Comparison of ENCODE assay signal across 8 cellular contexts in genomic region chr2:131154071-131154531, GRCh38. TPM values are rescaled to one million over a fixed set of nuclear protein-coding genes. Genes with fewer than 3 reads are reported as not detected.
DNase-seq lines count a peak whose midpoint lies in the region; ATAC-seq, FAIRE-seq and TF ChIP-seq lines count a peak whose summit lies in the region.

No MANE protein-coding gene starts in this region.

- no peak overlapping the region for H3K9ac ChIP-seq in endothelial cell of umbilical vein (replicated peaks; ENCODE audit: extremely low read depth, insufficient read depth, low read length)

- peaks cover 29% of the 10 kb centered on the region for H3K4me1 Mint-ChIP-seq in activated CD8-positive, alpha-beta memory T cell treated with anti-CD3 and anti-CD28 coated beads, Interleukin-2, amount 10 ng/mL, durations not matched to agents 7 days and 5 days
- peaks cover 7 to 26% (median 19%) of the 10 kb centered on the region in 4 donors for H3K4me1 Mint-ChIP-seq in naive thymus-derived CD8-positive, alpha-beta T cell

- FAIRE-seq in endothelial cell of umbilical vein (lab: Jason Lieb, UNC), result peak; percentile 89

- H3K9me1 ChIP-seq in endothelial cell of umbilical vein (replicated peaks; ENCODE audit: control insufficient read depth, extremely low read depth, insufficient read depth, low read length), result no peaks in the 10 kb centered on the region

- peak; percentile 86 for ATAC-seq in GM21360 (IDR thresholded peaks at IDR 0.05; ENCODE audit: unreplicated experiment)
- peak; percentile 92 for ATAC-seq in HG03571 (IDR thresholded peaks at IDR 0.05; ENCODE audit: unreplicated experiment)
- peak; percentile 92 for ATAC-seq in activated CD8-positive, alpha-beta memory T cell treated with anti-CD3 and anti-CD28 coated beads, Interleukin-2, amount 10 ng/mL, durations not matched to agents 7 days and 5 days
- peak; percentile 87 to 88 for ATAC-seq in naive thymus-derived CD8-positive, alpha-beta T cell

- H3K4me1 ChIP-seq in endothelial cell of umbilical vein (ENCODE audit: control insufficient read depth, extremely low read depth, insufficient read depth, low read length), result no peaks in the 10 kb centered on the region

- H4K20me1 ChIP-seq in endothelial cell of umbilical vein (replicated peaks; ENCODE audit: control insufficient read depth, extremely low read depth, insufficient read depth, low read length), result no peaks in the 10 kb centered on the region

- POLR2A ChIA-PET in endothelial cell of umbilical vein (lab: Charles Lee), result interaction anchor here (0.6 kb wide), 1 partner anchor 349 kb away, joined by 4 read pairs; no protein-coding TSS in a partner anchor
- POLR2A ChIA-PET in naive thymus-derived CD8-positive, alpha-beta T cell (lab: Charles Lee), result no interaction called here

- peak overlapping the region; percentile 2 for H3K27ac Mint-ChIP-seq in activated CD8-positive, alpha-beta memory T cell treated with anti-CD3 and anti-CD28 coated beads, Interleukin-2, amount 10 ng/mL, durations not matched to agents 7 days and 5 days
- H3K27ac Mint-ChIP-seq in naive thymus-derived CD8-positive, alpha-beta T cell, result peak overlapping the region in 5 of 10 donors; percentile 0 to 53 (median 31)

- CTCF ChIA-PET in activated CD8-positive, alpha-beta memory T cell treated with anti-CD3 and anti-CD28 coated beads, Interleukin-2, amount 10 ng/mL, durations not matched to agents 7 days and 5 days (lab: Charles Lee), result interaction anchor here (0.9 to 3.1 kb wide), 18 partner anchors 10 to 647 kb away, joined by 3 to 21 read pairs (median 4); partner anchors contain the start of gene MZT2A
- CTCF ChIA-PET in endothelial cell of umbilical vein (lab: Charles Lee), result interaction anchor here (0.7 to 3.8 kb wide), 13 partner anchors 10 to 668 kb away, joined by 3 to 51 read pairs (median 7); no protein-coding TSS in a partner anchor

- peak; percentile 29 for DNase-seq in DMS153 (lab: John Stamatoyannopoulos, UW)
- DNase-seq in NOMO-1 (lab: John Stamatoyannopoulos, UW; ENCODE audit: unreplicated experiment in 2 of 2), result peak; percentile 50 to 70
- DNase-seq in activated CD8-positive, alpha-beta memory T cell treated with anti-CD3 and anti-CD28 coated beads, Interleukin-2, amount 10 ng/mL, durations not matched to agents 7 days and 5 days, result peak; percentile 87
- DNase-seq in endothelial cell of umbilical vein (ENCODE audit: low read depth, low spot score), result peak; percentile 62
- DNase-seq in naive thymus-derived CD8-positive, alpha-beta T cell, result peak; percentile 38 to 79 (median 58)
- peak; percentile 86 for DNase-seq in stimulated activated naive CD4-positive, alpha-beta T cell treated with Interleukin-2 at 50 U/mL for 16 hours (lab: John Stamatoyannopoulos, UW)

- no TSS peak for BruUV-seq in endothelial cell of umbilical vein (replicated peaks; lab: Mats Ljungman, UMichigan)

- peaks cover 6% of the 10 kb centered on the region for H3K36me3 Mint-ChIP-seq in activated CD8-positive, alpha-beta memory T cell treated with anti-CD3 and anti-CD28 coated beads, Interleukin-2, amount 10 ng/mL, durations not matched to agents 7 days and 5 days
- peaks cover 0 to 20% (median 2%) of the 10 kb centered on the region in 3 donors for H3K36me3 Mint-ChIP-seq in naive thymus-derived CD8-positive, alpha-beta T cell

- H3K4me2 ChIP-seq in endothelial cell of umbilical vein (ENCODE audit: insufficient read depth, low read length), result no peak overlapping the region

- peak; percentile 79 to 84 for TF ChIP-seq CTCF in endothelial cell of umbilical vein (IDR thresholded peaks at IDR 0.05; ENCODE audit: extremely low read depth in 1 of 2, insufficient read depth in 1 of 2, low read depth in 1 of 2, low read length in 2 of 2)

- H2AFZ ChIP-seq in endothelial cell of umbilical vein (ENCODE audit: low read depth, low read length), result no peak overlapping the region

- no peaks in the 10 kb centered on the region for H3K9me3 Mint-ChIP-seq in activated CD8-positive, alpha-beta memory T cell treated with anti-CD3 and anti-CD28 coated beads, Interleukin-2, amount 10 ng/mL, durations not matched to agents 7 days and 5 days (ENCODE audit: low read depth)
- no peaks in the 10 kb centered on the region for H3K9me3 Mint-ChIP-seq in naive thymus-derived CD8-positive, alpha-beta T cell

- no peaks in the 10 kb centered on the region for H3K27me3 Mint-ChIP-seq in activated CD8-positive, alpha-beta memory T cell treated with anti-CD3 and anti-CD28 coated beads, Interleukin-2, amount 10 ng/mL, durations not matched to agents 7 days and 5 days
- no peaks in the 10 kb centered on the region for H3K27me3 Mint-ChIP-seq in naive thymus-derived CD8-positive, alpha-beta T cell

- TF ChIP-seq POLR2A in endothelial cell of umbilical vein (IDR thresholded peaks at IDR 0.05; ENCODE audit: low read depth, low read length), result no peak

- H3K79me2 ChIP-seq in endothelial cell of umbilical vein (ENCODE audit: control insufficient read depth, insufficient read depth, low read length), result no peaks in the 10 kb centered on the region

- H3K27me3 ChIP-seq in endothelial cell of umbilical vein (ENCODE audit: control insufficient read depth in 2 of 2, insufficient read depth in 2 of 2, low read length in 2 of 2), result peaks cover 0 to 2% of the 10 kb centered on the region in 2 experiments

- no peaks in the 10 kb centered on the region for H3K9me3 ChIP-seq in endothelial cell of umbilical vein (replicated peaks; ENCODE audit: control insufficient read depth, insufficient read depth, low read length)

- H3K4me3 ChIP-seq in endothelial cell of umbilical vein (replicated peaks in 1 of 3; ENCODE audit: insufficient read depth in 1 of 3, low read depth in 1 of 3, low read length in 3 of 3), result no peak overlapping the region

- dilution Hi-C loops in endothelial cell of umbilical vein (cut with MboI; ENCODE audit: extremely low pct_ligation_motif_present, low sequenced_read_pairs), result no loop called here

- intact Hi-C loops in endothelial cell of umbilical vein (cut with micrococcal nuclease), result loop anchor here (1.0 kb wide), 5 partner anchors 157 to 518 kb away; partner anchors contain the start of gene MZT2A

- no peak overlapping the region for H3K27ac ChIP-seq in endothelial cell of umbilical vein (ENCODE audit: insufficient read depth, low read depth, low read length)

- H3K4me3 Mint-ChIP-seq in activated CD8-positive, alpha-beta memory T cell treated with anti-CD3 and anti-CD28 coated beads, Interleukin-2, amount 10 ng/mL, durations not matched to agents 7 days and 5 days, result no peak overlapping the region
- peak overlapping the region in 1 of 10 donors; percentile 45 for H3K4me3 Mint-ChIP-seq in naive thymus-derived CD8-positive, alpha-beta T cell

- no peaks in the 10 kb centered on the region for H3K36me3 ChIP-seq in endothelial cell of umbilical vein (ENCODE audit: control insufficient read depth in 2 of 2, extremely low read depth in 1 of 2, insufficient read depth in 2 of 2, low read length in 2 of 2)

TF ChIP-seq in endothelial cell of umbilical vein, 7 proteins besides CTCF, POLR2A, EP300 and RAD21:
- TF ChIP-seq EZH2 (IDR thresholded peaks at IDR 0.05; ENCODE audit: borderline replicate concordance, low read depth, low read length, severe bottlenecking) (no peak), JUN (IDR thresholded peaks at IDR 0.05; ENCODE audit: borderline replicate concordance, insufficient read depth, insufficient read length, low read depth) (no peak), MYC (IDR thresholded peaks at IDR 0.05; ENCODE audit: low read depth, low read length) (no peak), FOS (IDR thresholded peaks at IDR 0.05; ENCODE audit: borderline replicate concordance, insufficient read depth, low read length) (no peak), GATA2 (IDR thresholded peaks at IDR 0.05; ENCODE audit: insufficient read depth, insufficient read length, low read depth, low read length) (no peak), MAX (IDR thresholded peaks at IDR 0.05; ENCODE audit: insufficient read depth, insufficient read length) (no peak), POLR2AphosphoS5 (IDR thresholded peaks at IDR 0.05; ENCODE audit: insufficient read depth, low read depth, low read length) (no peak)

RNA-seq across cellular contexts. Expression of gene PLEKHB2, which starts 49.0 kb away (rescaled TPM):
- 10 to 100 TPM; 58.5 to 64.3 TPM for total RNA-seq in activated CD8-positive, alpha-beta memory T cell treated with anti-CD3 and anti-CD28 coated beads, Interleukin-2, amount 10 ng/mL, durations not matched to agents 7 days and 5 days
- 56.5 and 56.9 TPM in 2 replicates for total RNA-seq in endothelial cell of umbilical vein
- polyA plus RNA-seq in endothelial cell of umbilical vein, result 46.3 and 56.8 TPM in 2 replicates
- 47.4 and 51.4 TPM in 2 replicates for polyA plus RNA-seq in endothelial cell of umbilical vein (2011; cell fraction: cytosol; rRNA removed)
- 39.2 and 44.2 TPM in 2 replicates for polyA plus RNA-seq in endothelial cell of umbilical vein (2011; cell fraction: nucleus; rRNA removed)
- 68.8 and 69.9 TPM in 2 replicates for polyA plus RNA-seq in endothelial cell of umbilical vein (2012)
- polyA minus RNA-seq in endothelial cell of umbilical vein, result 99.9 and 103 TPM in 2 replicates
- polyA minus RNA-seq in endothelial cell of umbilical vein (2011; cell fraction: cytosol; rRNA and poly(A)+ RNA removed), result 36.3 TPM
- 28.8 and 35.6 TPM in 2 replicates for polyA minus RNA-seq in endothelial cell of umbilical vein (2011; cell fraction: nucleus; rRNA and poly(A)+ RNA removed)
- total RNA-seq in naive thymus-derived CD8-positive, alpha-beta T cell, result 10 to 100 TPM; 44.2 to 48.6 TPM
- polyA plus RNA-seq in naive thymus-derived CD8-positive, alpha-beta T cell, result 10 to 100 TPM; 63.0 to 70.7 (median 65.7) TPM

RNA-seq across cellular contexts. Expression of gene POTEE, which starts 55.2 kb away (rescaled TPM):
- total RNA-seq in activated CD8-positive, alpha-beta memory T cell treated with anti-CD3 and anti-CD28 coated beads, Interleukin-2, amount 10 ng/mL, durations not matched to agents 7 days and 5 days, result under 1 TPM; 0.32 to 0.40 TPM
- total RNA-seq in endothelial cell of umbilical vein, result 0.21 and 0.31 TPM in 2 replicates
- 0.06 TPM in 1 of 2 replicates, not detected in the other for polyA plus RNA-seq in endothelial cell of umbilical vein
- polyA plus RNA-seq in endothelial cell of umbilical vein (2011; cell fraction: cytosol; rRNA removed), result 0.03 TPM in 2 replicates
- polyA plus RNA-seq in endothelial cell of umbilical vein (2011; cell fraction: nucleus; rRNA removed), result 0.49 and 0.50 TPM in 2 replicates
- polyA plus RNA-seq in endothelial cell of umbilical vein (2012), result not detected in 2 replicates
- 0.45 and 0.49 TPM in 2 replicates for polyA minus RNA-seq in endothelial cell of umbilical vein
- not detected for polyA minus RNA-seq in endothelial cell of umbilical vein (2011; cell fraction: cytosol; rRNA and poly(A)+ RNA removed)
- polyA minus RNA-seq in endothelial cell of umbilical vein (2011; cell fraction: nucleus; rRNA and poly(A)+ RNA removed), result 3.0 and 3.1 TPM in 2 replicates
- under 1 TPM; 0.11 to 0.18 TPM for total RNA-seq in naive thymus-derived CD8-positive, alpha-beta T cell
- polyA plus RNA-seq in naive thymus-derived CD8-positive, alpha-beta T cell, result under 1 TPM; 0.08 to 0.11 (median 0.10) TPM

Comparison
In these comparisons a context has a peak if more than half of its experiments do, and no peak if none do; other contexts are left out.
1. DNase-seq: peak in every context shown above with its lines; median percentile 87 in activated CD8-positive, alpha-beta memory T cell treated with anti-CD3 and anti-CD28 coated beads, Interleukin-2, amount 10 ng/mL, durations not matched to agents 7 days and 5 days; 86 in stimulated activated naive CD4-positive, alpha-beta T cell treated with Interleukin-2 at 50 U/mL for 16 hours; 62 in endothelial cell of umbilical vein; 60 in NOMO-1; 58 in naive thymus-derived CD8-positive, alpha-beta T cell; 29 in DMS153.